27 cellular contexts compared by ENCODE assay signal in the genomic region with DNA sequence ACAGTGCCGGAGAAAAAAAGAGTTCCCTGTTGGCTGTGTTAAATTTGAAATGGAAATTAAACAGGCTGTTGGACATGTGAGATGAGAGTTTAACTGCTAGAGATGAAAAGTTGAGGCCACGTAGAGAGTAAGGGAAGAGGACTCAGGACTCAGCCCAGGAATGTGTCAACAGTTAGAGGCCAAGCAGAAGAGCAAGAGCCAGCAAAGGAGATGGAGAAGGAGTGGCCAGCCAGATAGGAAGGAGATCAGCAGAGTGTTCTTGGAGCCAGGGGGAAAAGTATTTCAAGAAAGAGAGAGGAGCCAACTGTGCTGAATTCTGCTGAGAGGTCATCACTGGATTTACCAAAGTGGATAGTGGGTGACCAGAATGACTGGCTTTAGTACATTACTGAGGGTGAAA.
"Had no signal": no experiment of that assay in that cellular context is flagged by ENCODE, and none has a peak within 500 bp of the region (broad histone marks: within the 10 kb centered on the region; RNA-seq: fewer than 3 reads in every experiment).

No MANE protein-coding gene starts in this region.

- H3K36me3 ChIP-seq: adrenal gland, breast epithelium, MG63 had no signal

- H3K4me1 ChIP-seq: adrenal gland, breast epithelium had no signal

- DNase-seq: activated CD4-positive, alpha-beta T cell treated with anti-CD3 and anti-CD28 coated beads, Interleukin-2, amount 50 U/mL, for 1 hour; activated CD4-positive, CD25-positive, alpha-beta regulatory T cell; activated CD8-positive, alpha-beta memory T cell treated with anti-CD3 and anti-CD28 coated beads, Interleukin-2, amount 50 U/mL, for 48 hours; activated CD8-positive, alpha-beta T cell treated with anti-CD3 and anti-CD28 coated beads, Interleukin-2, amount 10 ng/mL, durations not matched to agents 7 days and 5 days; activated naive CD4-positive, alpha-beta T cell treated with anti-CD3 and anti-CD28 coated beads, Interleukin-2, amount 50 U/mL, for 16 hours; activated naive CD8-positive, alpha-beta T cell treated with anti-CD3 and anti-CD28 coated beads, Interleukin-2, amount 10 ng/mL, durations not matched to agents 7 days and 5 days; activated T-cell treated with anti-CD3 and anti-CD28 coated beads, Interleukin-2, amount 50 U/mL, for 1 hour; adrenal gland; anterior cingulate cortex; central memory CD4-positive, alpha-beta T cell; MG63; MV-4-11; NCI-H1092 treated with DMSO at 0.1 percent for 48 hours; NCI-H1417 treated with DMSO at 0.1 percent for 48 hours; NCI-H1694; NCI-H2029; NCI-H2107; NCI-H345; NCI-H510A; NCI-H526 treated with DMSO at 0.1 percent for 48 hours; NCI-H82; SK-N-SH; T-helper 1 cell had no signal

- H3K9me3 Mint-ChIP-seq: activated naive CD8-positive, alpha-beta T cell treated with anti-CD3 and anti-CD28 coated beads, Interleukin-2, amount 10 ng/mL, durations not matched to agents 7 days and 5 days had no signal

- H3K27ac Mint-ChIP-seq: activated CD8-positive, alpha-beta T cell treated with anti-CD3 and anti-CD28 coated beads, Interleukin-2, amount 10 ng/mL, durations not matched to agents 7 days and 5 days; activated naive CD8-positive, alpha-beta T cell treated with anti-CD3 and anti-CD28 coated beads, Interleukin-2, amount 10 ng/mL, durations not matched to agents 7 days and 5 days had no signal

- H3K27me3 Mint-ChIP-seq: activated naive CD8-positive, alpha-beta T cell treated with anti-CD3 and anti-CD28 coated beads, Interleukin-2, amount 10 ng/mL, durations not matched to agents 7 days and 5 days had no signal

- ATAC-seq: activated CD8-positive, alpha-beta T cell treated with anti-CD3 and anti-CD28 coated beads, Interleukin-2, amount 10 ng/mL, durations not matched to agents 7 days and 5 days had no signal

- H3K9me3 ChIP-seq: adrenal gland, breast epithelium, MG63, SJCRH30, SK-N-SH had no signal

- H3K27ac ChIP-seq: breast epithelium, KMS-11, SJCRH30, VCaP had no signal

- H3K4me3 ChIP-seq: adrenal gland, breast epithelium, MG63, SJCRH30 had no signal

- H3K27me3 ChIP-seq: adrenal gland, breast epithelium, MG63, SJCRH30 had no signal

- H3K4me3 Mint-ChIP-seq: activated CD8-positive, alpha-beta T cell treated with anti-CD3 and anti-CD28 coated beads, Interleukin-2, amount 10 ng/mL, durations not matched to agents 7 days and 5 days; activated naive CD8-positive, alpha-beta T cell treated with anti-CD3 and anti-CD28 coated beads, Interleukin-2, amount 10 ng/mL, durations not matched to agents 7 days and 5 days had no signal
